ENCODE assay signal across 1 cellular context in the genomic region with DNA sequence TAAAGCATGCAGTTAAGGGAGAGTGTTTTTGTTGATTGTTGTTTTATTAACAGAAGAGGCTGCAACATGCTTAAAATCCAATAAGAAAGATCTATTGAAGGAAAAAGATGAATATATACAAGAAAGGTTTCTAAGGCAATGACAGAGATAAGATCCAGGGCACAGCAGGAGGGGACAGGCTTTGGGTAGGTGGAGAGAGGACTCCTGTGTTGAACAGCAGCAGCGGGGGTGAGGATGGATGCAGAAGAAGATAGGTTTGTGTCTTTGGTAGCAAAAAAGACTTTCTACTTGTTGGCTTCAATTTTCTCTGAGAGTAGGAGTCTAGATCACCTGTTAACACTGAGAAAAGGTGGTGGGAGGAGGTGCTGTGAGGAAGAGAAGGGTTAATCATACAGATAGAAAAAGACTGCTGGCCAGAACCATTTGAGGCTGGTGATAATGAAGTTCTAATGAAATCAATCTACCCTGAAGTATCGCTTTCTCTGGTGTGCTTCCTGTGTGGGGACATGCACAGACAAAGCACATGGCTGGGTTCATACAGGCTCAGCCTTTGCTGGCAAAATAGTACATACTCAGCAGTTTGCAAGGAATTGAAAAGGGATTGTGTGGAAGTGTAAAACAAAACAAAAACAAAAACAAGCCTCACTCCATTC.
TF ChIP-seq lines count a peak whose summit lies in the region.

No MANE protein-coding gene starts in this region.

TF ChIP-seq in K562, 482 proteins besides CTCF, POLR2A, EP300 and RAD21 (continued from another document):
- TF ChIP-seq, protein P1, sequence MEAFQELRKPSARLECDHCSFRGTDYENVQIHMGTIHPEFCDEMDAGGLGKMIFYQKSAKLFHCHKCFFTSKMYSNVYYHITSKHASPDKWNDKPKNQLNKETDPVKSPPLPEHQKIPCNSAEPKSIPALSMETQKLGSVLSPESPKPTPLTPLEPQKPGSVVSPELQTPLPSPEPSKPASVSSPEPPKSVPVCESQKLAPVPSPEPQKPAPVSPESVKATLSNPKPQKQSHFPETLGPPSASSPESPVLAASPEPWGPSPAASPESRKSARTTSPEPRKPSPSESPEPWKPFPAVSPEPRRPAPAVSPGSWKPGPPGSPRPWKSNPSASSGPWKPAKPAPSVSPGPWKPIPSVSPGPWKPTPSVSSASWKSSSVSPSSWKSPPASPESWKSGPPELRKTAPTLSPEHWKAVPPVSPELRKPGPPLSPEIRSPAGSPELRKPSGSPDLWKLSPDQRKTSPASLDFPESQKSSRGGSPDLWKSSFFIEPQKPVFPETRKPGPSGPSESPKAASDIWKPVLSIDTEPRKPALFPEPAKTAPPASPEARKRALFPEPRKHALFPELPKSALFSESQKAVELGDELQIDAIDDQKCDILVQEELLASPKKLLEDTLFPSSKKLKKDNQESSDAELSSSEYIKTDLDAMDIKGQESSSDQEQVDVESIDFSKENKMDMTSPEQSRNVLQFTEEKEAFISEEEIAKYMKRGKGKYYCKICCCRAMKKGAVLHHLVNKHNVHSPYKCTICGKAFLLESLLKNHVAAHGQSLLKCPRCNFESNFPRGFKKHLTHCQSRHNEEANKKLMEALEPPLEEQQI (IDR thresholded peaks at IDR 0.05): no peak
- no peak for TF ChIP-seq SNRNP70 (optimal IDR thresholded peaks at IDR 0.05; ENCODE audit: low read depth, low read length)
- peak; percentile 41; the same call in 1 of the 2 replicates for TF ChIP-seq MAFF (IDR thresholded peaks at IDR 0.05; ENCODE audit: low read length)
